In the genomic region with DNA sequence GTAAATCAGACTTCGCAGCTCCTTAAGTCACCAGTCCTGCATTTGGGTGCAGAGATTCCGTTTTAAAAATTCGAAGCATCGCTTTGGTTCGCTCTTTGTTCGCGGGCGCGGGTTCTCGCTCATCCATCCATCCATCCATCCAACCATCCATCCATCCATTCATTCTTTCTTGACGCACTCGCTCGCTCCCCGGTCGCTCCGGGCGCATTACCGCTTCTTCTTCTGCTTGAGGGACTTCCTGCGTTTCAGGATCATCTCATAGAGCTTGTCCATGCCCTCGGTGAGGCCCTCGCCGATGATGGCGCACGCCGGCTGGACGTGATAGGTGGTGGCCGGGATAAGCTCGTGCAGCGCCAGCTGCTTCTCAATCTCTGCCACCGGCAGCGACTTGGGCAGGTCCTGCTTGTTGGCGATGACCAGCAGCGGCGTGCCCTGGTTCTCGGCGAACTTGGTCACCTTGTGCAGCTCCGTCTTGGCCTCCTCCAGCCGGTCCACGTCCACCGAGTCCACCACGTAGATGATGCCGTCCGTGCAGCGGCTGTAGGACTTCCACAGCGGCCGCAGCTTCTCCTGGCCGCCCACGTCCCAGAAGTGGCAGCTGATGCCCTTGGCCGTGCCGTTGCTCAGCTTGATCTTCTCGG, we compare ENCODE assay signal across 8 cellular contexts. TPM values are rescaled to one million over a fixed set of nuclear protein-coding genes. Genes with fewer than 3 reads are reported as not detected.
A peak's percentile ranks its signal among the peaks of the same experiment; 100 is the strongest.
DNase-seq lines count a peak whose midpoint lies in the region; ATAC-seq and TF ChIP-seq lines count a peak whose summit lies in the region.

No MANE protein-coding gene starts in this region.

- H3K27me3 ChIP-seq in body of pancreas, result no peaks in the 10 kb centered on the region
- H3K27me3 ChIP-seq in kidney epithelial cell (ENCODE audit: control insufficient read depth, insufficient read depth, low read length), result no peaks in the 10 kb centered on the region

- no peak for TF ChIP-seq POLR2A in body of pancreas (IDR thresholded peaks at IDR 0.05)

- no peaks in the 10 kb centered on the region for H3K27me3 Mint-ChIP-seq in stimulated activated naive CD8-positive, alpha-beta T cell treated with anti-CD3 and anti-CD28 coated beads, Interleukin-15, amount 100 ng/mL, for 72 hours

- no peaks in the 10 kb centered on the region for H3K9me3 ChIP-seq in body of pancreas

- peak overlapping the region; percentile 96 to 97 for H3K27ac Mint-ChIP-seq in stimulated activated naive CD8-positive, alpha-beta T cell treated with anti-CD3 and anti-CD28 coated beads, Interleukin-15, amount 100 ng/mL, for 72 hours

- peak overlapping the region; percentile 90 to 94 for H3K4me3 Mint-ChIP-seq in stimulated activated naive CD8-positive, alpha-beta T cell treated with anti-CD3 and anti-CD28 coated beads, Interleukin-15, amount 100 ng/mL, for 72 hours

- peaks cover 51% of the 10 kb centered on the region for H3K4me1 Mint-ChIP-seq in stimulated activated naive CD8-positive, alpha-beta T cell treated with anti-CD3 and anti-CD28 coated beads, Interleukin-15, amount 100 ng/mL, for 72 hours

- H3K9me3 Mint-ChIP-seq in stimulated activated naive CD8-positive, alpha-beta T cell treated with anti-CD3 and anti-CD28 coated beads, Interleukin-15, amount 100 ng/mL, for 72 hours, result no peaks in the 10 kb centered on the region

- H3K4me3 ChIP-seq in body of pancreas (peak overlapping the region; percentile 22 to 54), kidney epithelial cell (ENCODE audit: low read depth, low read length) (peak overlapping the region; percentile 100)

- WGBS in body of pancreas, 2 donors, result 2 to 9% methylated on average over 29 to 51 of the region's 51 CpGs

- H3K36me3 ChIP-seq in body of pancreas (replicated peaks in 1 of 2; ENCODE audit: insufficient read depth in 1 of 2, low read depth in 2 of 2), result no peaks in the 10 kb centered on the region
- H3K36me3 ChIP-seq in kidney epithelial cell (ENCODE audit: control insufficient read depth, insufficient read depth, low read length), result peaks cover 6% of the 10 kb centered on the region

- intact Hi-C loops in Right ventricle myocardium inferior (cut with DNase I) (loop anchor here (10.0 kb wide), 1 partner anchor 51 kb away; no protein-coding TSS in a partner anchor), cardiac septum (cut with DNase I) (loop anchor here (5.0 to 10.0 kb wide), 2 partner anchors 521 to 929 kb away; a partner anchor contains a TSS), body of pancreas (cut with DNase I) (loop anchor here (5.0 kb wide), 1 partner anchor 359 kb away; no protein-coding TSS in a partner anchor)

- DNase-seq in Right ventricle myocardium inferior (ENCODE audit: missing footprints) (peak; percentile 69), cardiac septum (ENCODE audit: low spot score) (no peak), NCI-H69 (lab: John Stamatoyannopoulos, UW) (peak; percentile 44), body of pancreas (peak; percentile 31 to 39 (median 37)), kidney epithelial cell (ENCODE audit: low read depth) (no peak), DMS153 treated with DMSO at 0.1 percent for 48 hours (lab: John Stamatoyannopoulos, UW; ENCODE audit: unreplicated experiment) (no peak), germinal center (ENCODE audit: low spot score) (no peak)
- peak; percentile 54 to 59 for DNase-seq in stimulated activated naive CD8-positive, alpha-beta T cell treated with anti-CD3 and anti-CD28 coated beads, Interleukin-15, amount 100 ng/mL, for 72 hours

- TF ChIP-seq CTCF in body of pancreas (IDR thresholded peaks at IDR 0.05) (no peak), kidney epithelial cell (IDR thresholded peaks at IDR 0.05; ENCODE audit: insufficient read depth, low read length, poor library complexity, severe bottlenecking) (no peak)

- peak; percentile 7 for ATAC-seq in Right ventricle myocardium inferior
- ATAC-seq in body of pancreas, result peak; percentile 6
- ATAC-seq in stimulated activated naive CD8-positive, alpha-beta T cell treated with anti-CD3 and anti-CD28 coated beads, Interleukin-15, amount 100 ng/mL, for 72 hours, result peak; percentile 5

- H3K4me1 ChIP-seq in body of pancreas, result peaks cover 10% of the 10 kb centered on the region

- peak overlapping the region; percentile 13 to 84 (median 75) for H3K27ac ChIP-seq in body of pancreas

RNA-seq across cellular contexts. Expression of a gene that starts 1.0 kb away (rescaled TPM):
- total RNA-seq in Right ventricle myocardium inferior (2.5 TPM), cardiac septum (1.7 TPM), body of pancreas (1 to 10 TPM; 6.6 to 7.8 TPM), kidney epithelial cell (115 and 120 TPM in 2 replicates)

Comparison
In these comparisons a context has a peak if more than half of its experiments do, and no peak if none do; other contexts are left out.
1. DNase-seq: peak in Right ventricle myocardium inferior (single experiment), NCI-H69 (single experiment), body of pancreas (4 of 4) and stimulated activated naive CD8-positive, alpha-beta T cell treated with anti-CD3 and anti-CD28 coated beads, Interleukin-15, amount 100 ng/mL, for 72 hours (2 of 2); none in cardiac septum (single experiment), kidney epithelial cell (single experiment), DMS153 treated with DMSO at 0.1 percent for 48 hours (single experiment) and germinal center (single experiment).
2. RNA of a gene that starts 1.0 kb away (total RNA-seq): 115 to 120 TPM in kidney epithelial cell; 6.6 to 7.8 TPM in body of pancreas, 2.5 TPM in Right ventricle myocardium inferior (single experiment) and 1.7 TPM in cardiac septum (single experiment); every median in the first group is over 10 times any median in the second.
3. Peak in every context shown above with its lines, with median percentiles within 50 percentile points of each other: ATAC-seq.